ENCODE assay signal across 9 cellular contexts in genomic region chr14:65156568-65157366, GRCh38. TPM values are rescaled to one million over a fixed set of nuclear protein-coding genes. Genes with fewer than 3 reads are reported as not detected.
A peak's percentile ranks its signal among the peaks of the same experiment; 100 is the strongest.
DNase-seq lines count a peak whose midpoint lies in the region; ATAC-seq and TF ChIP-seq lines count a peak whose summit lies in the region.
"Had no signal": no experiment of that assay in that cellular context is flagged by ENCODE, and none has a peak within 500 bp of the region (broad histone marks: within the 10 kb centered on the region; RNA-seq: fewer than 3 reads in every experiment).

No MANE protein-coding gene starts in this region.

- no CpG with 5 or more reads among the region's 15 CpGs for WGBS in neuronal stem cell (ENCODE audit: extremely low coverage in 2 of 2, insufficient read length in 2 of 2, insufficient replicate concordance in 1 of 2), 2 donors

- H3K9me3 ChIP-seq in neuronal stem cell (replicated peaks in 1 of 2; ENCODE audit: control insufficient read depth in 2 of 2, insufficient read depth in 1 of 2, low read depth in 1 of 2, low read length in 2 of 2), result no peaks in the 10 kb centered on the region

- no peak overlapping the region for H4K91ac ChIP-seq in neuronal stem cell (ENCODE audit: low read depth, low read length, poor library complexity)

- H3K27me3 ChIP-seq in neuronal stem cell (ENCODE audit: control insufficient read depth in 3 of 3, insufficient read depth in 3 of 3, low read depth in 1 of 3, low read length in 3 of 3), result no peaks in the 10 kb centered on the region
- no peaks in the 10 kb centered on the region for H3K27me3 ChIP-seq in dorsolateral prefrontal cortex

- no peak overlapping the region for H2BK5ac ChIP-seq in neuronal stem cell (ENCODE audit: low read length)

- H2AFZ ChIP-seq in neuronal stem cell (ENCODE audit: low read length), result no peak overlapping the region

- H3K27ac Mint-ChIP-seq in chondrocyte (ENCODE audit: unreplicated experiment), result peak overlapping the region; percentile 90

- intact Hi-C loops in dorsolateral prefrontal cortex (cut with DNase I), result loop anchor here in 1 of 2 donors (5.0 kb wide), 1 partner anchor 164 kb away; no protein-coding TSS in a partner anchor

- no peak overlapping the region for H3K23ac ChIP-seq in neuronal stem cell (ENCODE audit: low read depth, low read length, poor library complexity)

- H3K4ac ChIP-seq in neuronal stem cell (ENCODE audit: low read length), result no peak overlapping the region

- no peak overlapping the region for H3K9ac ChIP-seq in neuronal stem cell (ENCODE audit: low read depth, low read length, poor library complexity)

- no peaks in the 10 kb centered on the region for H3K9me3 Mint-ChIP-seq in chondrocyte (ENCODE audit: low read depth)

- peaks cover 0 to 3% of the 10 kb centered on the region in 2 donors for H3K4me1 ChIP-seq in neuronal stem cell (ENCODE audit: control insufficient read depth in 2 of 2, insufficient read depth in 1 of 2, low read depth in 1 of 2, low read length in 2 of 2)

- H4K8ac ChIP-seq in neuronal stem cell (ENCODE audit: low read depth, low read length), result no peak overlapping the region

- H3K14ac ChIP-seq in neuronal stem cell (ENCODE audit: low read length), result peak overlapping the region; percentile 84

- H3K18ac ChIP-seq in neuronal stem cell (ENCODE audit: low read length), result peak overlapping the region; percentile 65

- no peak overlapping the region for H3K4me2 ChIP-seq in neuronal stem cell (ENCODE audit: insufficient read depth, low read length, poor library complexity, severe bottlenecking)

- H3K79me1 ChIP-seq in neuronal stem cell (ENCODE audit: low read depth, low read length), result no peaks in the 10 kb centered on the region

- H2BK15ac ChIP-seq in neuronal stem cell (ENCODE audit: low read length), result peak overlapping the region; percentile 30

- H2AK5ac ChIP-seq in neuronal stem cell (ENCODE audit: low read depth, low read length), result peak overlapping the region; percentile 25

- H2BK12ac ChIP-seq in neuronal stem cell (ENCODE audit: low read length), result peak overlapping the region; percentile 63

- no peaks in the 10 kb centered on the region for H3K36me3 ChIP-seq in neuronal stem cell (replicated peaks in 1 of 2; ENCODE audit: control insufficient read depth in 2 of 2, insufficient read depth in 2 of 2, low read length in 2 of 2)

- no peak for TF ChIP-seq CTCF in chondrocyte (IDR thresholded peaks at IDR 0.05)
- no peak for TF ChIP-seq CTCF in dorsolateral prefrontal cortex (IDR thresholded peaks at IDR 0.05 in 54 of 56, conservative IDR thresholded peaks at IDR 0.05 in 2 of 56; ENCODE audit: low read depth in 1 of 56, partially characterized antibody in 56 of 56)

- H3K36me3 Mint-ChIP-seq in chondrocyte (ENCODE audit: low read depth), result no peaks in the 10 kb centered on the region

- no peak overlapping the region for H3K4me3 ChIP-seq in neuronal stem cell (ENCODE audit: low read length in 2 of 2)
- peak overlapping the region in 2 of 59 donors; percentile 6 to 10 for H3K4me3 ChIP-seq in dorsolateral prefrontal cortex

- H2BK120ac ChIP-seq in neuronal stem cell (ENCODE audit: low read depth, low read length), result no peak overlapping the region

- no peak overlapping the region for H3K4me3 Mint-ChIP-seq in chondrocyte (ENCODE audit: unreplicated experiment)

- H3K4me1 Mint-ChIP-seq in chondrocyte (ENCODE audit: low read depth), result peaks cover 9% of the 10 kb centered on the region

- peak; percentile 78 for ATAC-seq in HG03442 (IDR thresholded peaks at IDR 0.05; ENCODE audit: unreplicated experiment)

- H3K27me3 Mint-ChIP-seq in chondrocyte (ENCODE audit: low read depth), result no peaks in the 10 kb centered on the region

- H3K27ac ChIP-seq in neuronal stem cell (replicated peaks; ENCODE audit: low read length), result no peak overlapping the region
- peak overlapping the region in 7 of 59 donors; percentile 2 to 64 (median 41) for H3K27ac ChIP-seq in dorsolateral prefrontal cortex
- H3K27ac ChIP-seq: 22Rv1 had no signal

- DNase-seq in DMS 273 (lab: John Stamatoyannopoulos, UW; ENCODE audit: unreplicated experiment) (peak; percentile 52), DMS 273 treated with DMSO at 0.1 percent for 48 hours (lab: John Stamatoyannopoulos, UW) (no peak), chondrocyte (ENCODE audit: low spot score) (no peak), neuronal stem cell (ENCODE audit: low spot score) (no peak), inferior parietal cortex (ENCODE audit: extremely low spot score) (no peak), dorsolateral prefrontal cortex (no peak), COLO829 (ENCODE audit: low spot score) (no peak)

RNA-seq across cellular contexts. Expression of gene MAX, which starts 54.5 kb away (rescaled TPM):
- 78.2 to 94.1 TPM (median 83.8 TPM) in 3 replicates for total RNA-seq in chondrocyte
- polyA plus RNA-seq in neuronal stem cell (2013, experiment 1 of 2), result 37.9 TPM
- 36.7 TPM for polyA plus RNA-seq in neuronal stem cell (2013, experiment 2 of 2)
- total RNA-seq in dorsolateral prefrontal cortex, result 100 to 1,000 TPM in 81 of 120 experiments, 10 to 100 TPM in 39; 73.6 to 138 (median 106) TPM
